Comparison of ENCODE assay signal across 33 cellular contexts in the genomic region with DNA sequence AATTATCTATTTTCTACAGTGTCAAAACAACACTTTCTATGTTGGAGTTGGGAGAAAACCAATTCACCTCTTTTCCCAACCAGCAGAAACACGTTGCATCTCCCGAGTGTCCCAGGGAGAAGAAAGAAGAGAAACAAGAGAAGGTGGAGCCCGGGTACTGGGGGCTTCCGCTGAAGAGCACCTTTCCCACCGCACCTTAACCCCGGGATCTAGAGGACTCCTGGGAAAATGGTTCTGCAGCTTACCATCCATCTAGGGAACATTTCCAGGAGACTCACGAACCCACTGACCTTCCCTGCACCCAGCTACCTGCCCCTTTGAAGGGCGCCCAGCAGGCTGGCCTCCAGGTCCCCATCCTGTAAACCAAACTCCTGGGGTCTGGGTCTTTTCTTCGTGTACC.
"Had no signal": no experiment of that assay in that cellular context is flagged by ENCODE, and none has a peak within 500 bp of the region (broad histone marks: within the 10 kb centered on the region; RNA-seq: fewer than 3 reads in every experiment).

No MANE protein-coding gene starts in this region.

- H3K9me3 ChIP-seq: adrenal gland, body of pancreas, breast epithelium had no signal

- H3K27ac Mint-ChIP-seq: activated B cell treated with CpG ODN at 0.5 μM for 24 hours; activated CD4-positive, alpha-beta memory T cell treated with anti-CD3 and anti-CD28 coated beads for 36 hours; activated CD4-positive, alpha-beta T cell treated with anti-CD3 and anti-CD28 coated beads, Interleukin-2, amount 10 ng/mL, durations not matched to agents 24 days and 14 days; activated CD8-positive, alpha-beta T cell treated with anti-CD3 and anti-CD28 coated beads for 36 hours; activated naive CD4-positive, alpha-beta T cell treated with anti-CD3 and anti-CD28 coated beads for 36 hours; activated naive CD8-positive, alpha-beta T cell treated with anti-CD3 and anti-CD28 coated beads for 36 hours; activated T-cell treated with anti-CD3 and anti-CD28 coated beads, Interleukin-2, amount 50 U/mL, for 72 hours; activated T-helper 1 cell treated with anti-CD3 and anti-CD28 coated beads, Interleukin-12 subunit alpha, Interleukin-12 subunit beta, Interleukin-2, Interleukin-4 antibody, amounts not matched to agents 30 ng/mL and 10 ng/mL and 1 ng/mL, durations not matched to agents 14 hours and 24 hours and 36 hours; activated T-helper 17 cell treated with anti-CD3 and anti-CD28 coated beads, Interleukin-2, amount 50 U/mL, for 72 hours; T-cell; T-helper 2 cell treated with Interferon-gamma antibody and Interleukin-4, amounts not matched to agents 5 μg/mL and 100 μg/mL, for 36 hours had no signal

- H3K9me3 Mint-ChIP-seq: activated B cell treated with CpG ODN at 0.5 μM for 24 hours; activated CD4-positive, alpha-beta memory T cell treated with anti-CD3 and anti-CD28 coated beads for 36 hours; activated CD4-positive, alpha-beta T cell treated with anti-CD3 and anti-CD28 coated beads, Interleukin-2, amount 10 ng/mL, durations not matched to agents 24 days and 14 days; activated CD8-positive, alpha-beta T cell treated with anti-CD3 and anti-CD28 coated beads for 36 hours; activated naive CD4-positive, alpha-beta T cell treated with anti-CD3 and anti-CD28 coated beads for 36 hours; activated naive CD4-positive, alpha-beta T cell treated with anti-CD3 and anti-CD28 coated beads, Interleukin-2, amount 50 U/mL, for 72 hours; activated naive CD8-positive, alpha-beta T cell treated with anti-CD3 and anti-CD28 coated beads for 36 hours; activated T-cell treated with anti-CD3 and anti-CD28 coated beads, Interleukin-2, amount 50 U/mL, for 4 hours; activated T-cell treated with anti-CD3 and anti-CD28 coated beads, Interleukin-2, amount 50 U/mL, for 72 hours; activated T-helper 1 cell treated with anti-CD3 and anti-CD28 coated beads, Interleukin-12 subunit alpha, Interleukin-12 subunit beta, Interleukin-2, Interleukin-4 antibody, amounts not matched to agents 30 ng/mL and 10 ng/mL and 1 ng/mL, durations not matched to agents 14 hours and 24 hours and 36 hours; activated T-helper 17 cell treated with anti-CD3 and anti-CD28 coated beads, Interleukin-2, amount 50 U/mL, for 72 hours; T-cell; T-helper 2 cell treated with Interferon-gamma antibody and Interleukin-4, amounts not matched to agents 5 μg/mL and 100 μg/mL, for 36 hours had no signal

- H3K4me3 ChIP-seq: adrenal gland, body of pancreas, breast epithelium had no signal

- H3K27me3 ChIP-seq: body of pancreas, brain microvascular endothelial cell had no signal

- H3K4me1 ChIP-seq: adrenal gland, body of pancreas, breast epithelium had no signal

- H3K27me3 Mint-ChIP-seq: activated B cell treated with CpG ODN at 0.5 μM for 24 hours; activated CD4-positive, alpha-beta memory T cell treated with anti-CD3 and anti-CD28 coated beads for 36 hours; activated CD4-positive, alpha-beta T cell treated with anti-CD3 and anti-CD28 coated beads, Interleukin-2, amount 10 ng/mL, durations not matched to agents 24 days and 14 days; activated CD8-positive, alpha-beta T cell treated with anti-CD3 and anti-CD28 coated beads for 36 hours; activated naive CD8-positive, alpha-beta T cell treated with anti-CD3 and anti-CD28 coated beads for 36 hours; activated T-helper 17 cell treated with anti-CD3 and anti-CD28 coated beads, Interleukin-2, amount 50 U/mL, for 72 hours; T-cell had no signal

- H3K36me3 Mint-ChIP-seq: activated CD4-positive, alpha-beta memory T cell treated with anti-CD3 and anti-CD28 coated beads for 36 hours; activated naive CD8-positive, alpha-beta T cell treated with anti-CD3 and anti-CD28 coated beads for 36 hours; T-cell had no signal

- H3K4me3 Mint-ChIP-seq: activated B cell treated with CpG ODN at 0.5 μM for 24 hours; activated CD4-positive, alpha-beta memory T cell treated with anti-CD3 and anti-CD28 coated beads for 36 hours; activated CD4-positive, alpha-beta T cell treated with anti-CD3 and anti-CD28 coated beads, Interleukin-2, amount 10 ng/mL, durations not matched to agents 24 days and 14 days; activated CD8-positive, alpha-beta T cell treated with anti-CD3 and anti-CD28 coated beads for 36 hours; activated naive CD4-positive, alpha-beta T cell treated with anti-CD3 and anti-CD28 coated beads for 36 hours; activated T-cell treated with anti-CD3 and anti-CD28 coated beads, Interleukin-2, amount 50 U/mL, for 4 hours; activated T-cell treated with anti-CD3 and anti-CD28 coated beads, Interleukin-2, amount 50 U/mL, for 72 hours; activated T-helper 1 cell treated with anti-CD3 and anti-CD28 coated beads, Interleukin-12 subunit alpha, Interleukin-12 subunit beta, Interleukin-2, Interleukin-4 antibody, amounts not matched to agents 30 ng/mL and 10 ng/mL and 1 ng/mL, durations not matched to agents 14 hours and 24 hours and 36 hours; activated T-helper 17 cell treated with anti-CD3 and anti-CD28 coated beads, Interleukin-2, amount 50 U/mL, for 72 hours; T-cell; T-helper 2 cell treated with Interferon-gamma antibody and Interleukin-4, amounts not matched to agents 5 μg/mL and 100 μg/mL, for 36 hours had no signal

- H3K4me1 Mint-ChIP-seq: activated B cell treated with CpG ODN at 0.5 μM for 24 hours; activated CD4-positive, alpha-beta T cell treated with anti-CD3 and anti-CD28 coated beads, Interleukin-2, amount 10 ng/mL, durations not matched to agents 24 days and 14 days; activated naive CD8-positive, alpha-beta T cell treated with anti-CD3 and anti-CD28 coated beads for 36 hours; activated T-helper 17 cell treated with anti-CD3 and anti-CD28 coated beads, Interleukin-2, amount 50 U/mL, for 72 hours; T-cell had no signal

- DNase-seq: activated B cell treated with CpG ODN at 0.5 μM for 24 hours; activated CD4-positive, alpha-beta memory T cell treated with anti-CD3 and anti-CD28 coated beads for 36 hours; activated CD4-positive, alpha-beta T cell treated with anti-CD3 and anti-CD28 coated beads for 4 hours; activated CD4-positive, alpha-beta T cell treated with anti-CD3 and anti-CD28 coated beads, Interleukin-2, amount 10 ng/mL, durations not matched to agents 24 days and 14 days; activated CD4-positive, alpha-beta T cell treated with anti-CD3 and anti-CD28 coated beads, Interleukin-2, amount 50 U/mL, for 1 hour; activated CD4-positive, alpha-beta T cell treated with anti-CD3 and anti-CD28 coated beads, Interleukin-2, amount 50 U/mL, for 4 hours; activated CD4-positive, CD25-positive, alpha-beta regulatory T cell treated with anti-CD3 and anti-CD28 coated beads, Interleukin-2, amount 50 U/mL, for 72 hours; activated CD8-positive, alpha-beta memory T cell treated with anti-CD3 and anti-CD28 coated beads, Interleukin-2, amount 50 U/mL, for 4 hours; activated CD8-positive, alpha-beta T cell treated with anti-CD3 and anti-CD28 coated beads for 36 hours; activated effector memory CD4-positive, alpha-beta T cell treated with anti-CD3 and anti-CD28 coated beads, Interleukin-2, amount 50 U/mL, for 16 hours; activated gamma-delta T cell treated with Interleukin-2 at 50 U/mL for 16 hours; activated naive CD4-positive, alpha-beta T cell; activated naive CD4-positive, alpha-beta T cell treated with anti-CD3 and anti-CD28 coated beads for 36 hours; activated naive CD4-positive, alpha-beta T cell treated with anti-CD3 and anti-CD28 coated beads, Interleukin-2, amount 50 U/mL, for 16 hours; activated naive CD8-positive, alpha-beta T cell treated with anti-CD3 and anti-CD28 coated beads for 36 hours; activated T-cell treated with anti-CD3 and anti-CD28 coated beads for 4 hours; activated T-cell treated with anti-CD3 and anti-CD28 coated beads, Interleukin-2, amount 50 U/mL, for 1 hour; activated T-cell treated with anti-CD3 and anti-CD28 coated beads, Interleukin-2, amount 50 U/mL, for 4 hours; activated T-cell treated with anti-CD3 and anti-CD28 coated beads, Interleukin-2, amount 50 U/mL, for 72 hours; amniotic stem cell; body of pancreas; brain microvascular endothelial cell; central memory CD4-positive, alpha-beta T cell; T-cell; T-helper 2 cell; T-helper 9 cell had no signal

- H3K36me3 ChIP-seq: adrenal gland, brain microvascular endothelial cell, breast epithelium had no signal

- ATAC-seq: activated CD8-positive, alpha-beta T cell treated with anti-CD3 and anti-CD28 coated beads for 36 hours; activated naive CD4-positive, alpha-beta T cell treated with anti-CD3 and anti-CD28 coated beads, Interleukin-2, amount 50 U/mL, for 72 hours; activated T-cell treated with anti-CD3 and anti-CD28 coated beads, Interleukin-2, amount 50 U/mL, for 4 hours; activated T-cell treated with anti-CD3 and anti-CD28 coated beads, Interleukin-2, amount 50 U/mL, for 72 hours; activated T-helper 17 cell treated with anti-CD3 and anti-CD28 coated beads, Interleukin-2, amount 50 U/mL, for 72 hours; body of pancreas; T-cell had no signal

- H3K27ac ChIP-seq: adrenal gland, body of pancreas, brain microvascular endothelial cell, breast epithelium, VCaP had no signal
